In the genomic region with DNA sequence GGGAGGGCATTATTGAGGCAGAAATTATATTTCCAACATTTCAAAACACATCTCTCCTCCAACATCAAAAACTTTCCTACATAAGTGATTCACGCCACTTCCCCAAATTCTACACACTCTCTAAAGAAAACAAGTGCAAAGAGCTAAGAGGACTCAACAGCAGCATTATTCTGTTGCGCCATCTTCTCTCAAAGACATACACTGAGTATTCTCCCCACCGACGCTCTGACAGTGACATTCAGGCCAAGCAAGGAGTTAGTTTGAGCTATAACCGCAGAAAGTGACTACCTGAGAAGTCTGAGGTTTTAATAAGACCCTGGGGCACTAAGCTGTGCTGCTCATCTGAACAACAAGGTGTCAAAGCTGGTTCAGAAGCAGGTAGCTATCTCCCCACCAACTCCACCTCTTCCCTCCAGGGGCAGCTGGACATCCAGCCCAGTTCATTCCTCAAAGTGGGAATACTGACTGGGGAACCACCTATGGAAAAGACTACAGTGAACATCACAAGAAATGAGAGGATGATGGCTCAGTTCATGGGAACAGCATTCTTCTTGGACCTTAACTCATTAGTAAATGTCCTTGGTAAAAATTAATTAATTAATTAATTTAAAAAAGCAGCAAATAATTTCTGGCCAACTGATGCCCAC, we compare ENCODE assay signal across 1 cellular context.
A peak's percentile ranks its signal among the peaks of the same experiment; 100 is the strongest.
TF ChIP-seq lines count a peak whose summit lies in the region.

No MANE protein-coding gene starts in this region.

TF ChIP-seq in GM12878, 131 proteins besides CTCF, POLR2A, EP300 and RAD21 (continued from another document and continues in another):
- TF ChIP-seq, protein P1, sequence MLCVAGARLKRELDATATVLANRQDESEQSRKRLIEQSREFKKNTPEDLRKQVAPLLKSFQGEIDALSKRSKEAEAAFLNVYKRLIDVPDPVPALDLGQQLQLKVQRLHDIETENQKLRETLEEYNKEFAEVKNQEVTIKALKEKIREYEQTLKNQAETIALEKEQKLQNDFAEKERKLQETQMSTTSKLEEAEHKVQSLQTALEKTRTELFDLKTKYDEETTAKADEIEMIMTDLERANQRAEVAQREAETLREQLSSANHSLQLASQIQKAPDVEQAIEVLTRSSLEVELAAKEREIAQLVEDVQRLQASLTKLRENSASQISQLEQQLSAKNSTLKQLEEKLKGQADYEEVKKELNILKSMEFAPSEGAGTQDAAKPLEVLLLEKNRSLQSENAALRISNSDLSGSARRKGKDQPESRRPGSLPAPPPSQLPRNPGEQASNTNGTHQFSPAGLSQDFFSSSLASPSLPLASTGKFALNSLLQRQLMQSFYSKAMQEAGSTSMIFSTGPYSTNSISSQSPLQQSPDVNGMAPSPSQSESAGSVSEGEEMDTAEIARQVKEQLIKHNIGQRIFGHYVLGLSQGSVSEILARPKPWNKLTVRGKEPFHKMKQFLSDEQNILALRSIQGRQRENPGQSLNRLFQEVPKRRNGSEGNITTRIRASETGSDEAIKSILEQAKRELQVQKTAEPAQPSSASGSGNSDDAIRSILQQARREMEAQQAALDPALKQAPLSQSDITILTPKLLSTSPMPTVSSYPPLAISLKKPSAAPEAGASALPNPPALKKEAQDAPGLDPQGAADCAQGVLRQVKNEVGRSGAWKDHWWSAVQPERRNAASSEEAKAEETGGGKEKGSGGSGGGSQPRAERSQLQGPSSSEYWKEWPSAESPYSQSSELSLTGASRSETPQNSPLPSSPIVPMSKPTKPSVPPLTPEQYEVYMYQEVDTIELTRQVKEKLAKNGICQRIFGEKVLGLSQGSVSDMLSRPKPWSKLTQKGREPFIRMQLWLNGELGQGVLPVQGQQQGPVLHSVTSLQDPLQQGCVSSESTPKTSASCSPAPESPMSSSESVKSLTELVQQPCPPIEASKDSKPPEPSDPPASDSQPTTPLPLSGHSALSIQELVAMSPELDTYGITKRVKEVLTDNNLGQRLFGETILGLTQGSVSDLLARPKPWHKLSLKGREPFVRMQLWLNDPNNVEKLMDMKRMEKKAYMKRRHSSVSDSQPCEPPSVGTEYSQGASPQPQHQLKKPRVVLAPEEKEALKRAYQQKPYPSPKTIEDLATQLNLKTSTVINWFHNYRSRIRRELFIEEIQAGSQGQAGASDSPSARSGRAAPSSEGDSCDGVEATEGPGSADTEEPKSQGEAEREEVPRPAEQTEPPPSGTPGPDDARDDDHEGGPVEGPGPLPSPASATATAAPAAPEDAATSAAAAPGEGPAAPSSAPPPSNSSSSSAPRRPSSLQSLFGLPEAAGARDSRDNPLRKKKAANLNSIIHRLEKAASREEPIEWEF (IDR thresholded peaks at IDR 0.05; ENCODE audit: insufficient replicate concordance, low read depth, low read length), result no peak
- TF ChIP-seq PML (IDR thresholded peaks at IDR 0.05; ENCODE audit: low read length) (peak; percentile 5; the same call in 1 of the 2 replicates), WRNIP1 (IDR thresholded peaks at IDR 0.05; ENCODE audit: borderline replicate concordance, low read depth, low read length) (no peak), POU2F2 (IDR thresholded peaks at IDR 0.05; ENCODE audit: borderline replicate concordance, low read depth, low read length) (peak; percentile 30; the same call in 1 of the 3 replicates), RFX5 (IDR thresholded peaks at IDR 0.05; ENCODE audit: low read depth, low read length) (no peak), MLLT1 (IDR thresholded peaks at IDR 0.05) (no peak; the same call in 1 of the 2 replicates), JUND (IDR thresholded peaks at IDR 0.05; ENCODE audit: low read depth, low read length) (no peak), CBX5 (IDR thresholded peaks at IDR 0.05; ENCODE audit: low read depth) (no peak), BMI1 (IDR thresholded peaks at IDR 0.05; ENCODE audit: borderline replicate concordance) (no peak), EED (IDR thresholded peaks at IDR 0.05; ENCODE audit: low read depth) (peak; percentile 81; the same call in 1 of the 2 replicates), TARDBP (IDR thresholded peaks at IDR 0.05; ENCODE audit: borderline replicate concordance) (no peak), CHD2 (IDR thresholded peaks at IDR 0.05; ENCODE audit: borderline replicate concordance, low read depth, low read length) (no peak), REST (IDR thresholded peaks at IDR 0.05; ENCODE audit: low read depth, low read length) (no peak), BCL11A (IDR thresholded peaks at IDR 0.05; ENCODE audit: low read depth, low read length) (0 out of 2 replicates have a peak, but pooled peaks have one; percentile 9), ZNF384 (IDR thresholded peaks at IDR 0.05; ENCODE audit: borderline replicate concordance, low read depth, low read length) (no peak), SREBF2 (IDR thresholded peaks at IDR 0.05; ENCODE audit: low read length) (no peak), ZNF207 (IDR thresholded peaks at IDR 0.05; ENCODE audit: borderline replicate concordance) (no peak), MXI1 (IDR thresholded peaks at IDR 0.05; ENCODE audit: low read depth, low read length) (no peak), YY1 (IDR thresholded peaks at IDR 0.05; ENCODE audit: low read depth, low read length) (0 out of 2 replicates have a peak, but pooled peaks have one; percentile 69), CBX3 (IDR thresholded peaks at IDR 0.05; ENCODE audit: borderline replicate concordance, low read depth) (no peak), CHD1 (IDR thresholded peaks at IDR 0.05; ENCODE audit: low read depth, low read length) (no peak), YBX1 (IDR thresholded peaks at IDR 0.05) (no peak)
- TF ChIP-seq, protein P2, sequence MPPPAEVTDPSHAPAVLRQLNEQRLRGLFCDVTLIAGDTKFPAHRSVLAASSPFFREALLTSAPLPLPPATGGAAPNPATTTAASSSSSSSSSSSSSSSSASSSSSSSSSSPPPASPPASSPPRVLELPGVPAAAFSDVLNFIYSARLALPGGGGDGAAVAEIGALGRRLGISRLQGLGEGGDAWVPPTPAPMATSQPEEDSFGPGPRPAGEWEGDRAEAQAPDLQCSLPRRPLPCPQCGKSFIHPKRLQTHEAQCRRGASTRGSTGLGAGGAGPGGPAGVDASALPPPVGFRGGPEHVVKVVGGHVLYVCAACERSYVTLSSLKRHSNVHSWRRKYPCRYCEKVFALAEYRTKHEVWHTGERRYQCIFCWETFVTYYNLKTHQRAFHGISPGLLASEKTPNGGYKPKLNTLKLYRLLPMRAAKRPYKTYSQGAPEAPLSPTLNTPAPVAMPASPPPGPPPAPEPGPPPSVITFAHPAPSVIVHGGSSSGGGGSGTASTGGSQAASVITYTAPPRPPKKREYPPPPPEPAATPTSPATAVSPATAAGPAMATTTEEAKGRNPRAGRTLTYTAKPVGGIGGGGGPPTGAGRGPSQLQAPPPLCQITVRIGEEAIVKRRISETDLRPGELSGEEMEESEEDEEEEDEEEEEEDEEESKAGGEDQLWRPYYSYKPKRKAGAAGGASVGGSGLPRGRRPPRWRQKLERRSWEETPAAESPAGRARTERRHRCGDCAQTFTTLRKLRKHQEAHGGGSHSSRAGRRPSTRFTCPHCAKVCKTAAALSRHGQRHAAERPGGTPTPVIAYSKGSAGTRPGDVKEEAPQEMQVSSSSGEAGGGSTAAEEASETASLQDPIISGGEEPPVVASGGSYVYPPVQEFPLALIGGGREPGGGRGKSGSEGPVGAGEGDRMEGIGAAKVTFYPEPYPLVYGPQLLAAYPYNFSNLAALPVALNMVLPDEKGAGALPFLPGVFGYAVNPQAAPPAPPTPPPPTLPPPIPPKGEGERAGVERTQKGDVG (CRISPR knock-in tag; IDR thresholded peaks at IDR 0.05), result no peak
- TF ChIP-seq, protein P3, sequence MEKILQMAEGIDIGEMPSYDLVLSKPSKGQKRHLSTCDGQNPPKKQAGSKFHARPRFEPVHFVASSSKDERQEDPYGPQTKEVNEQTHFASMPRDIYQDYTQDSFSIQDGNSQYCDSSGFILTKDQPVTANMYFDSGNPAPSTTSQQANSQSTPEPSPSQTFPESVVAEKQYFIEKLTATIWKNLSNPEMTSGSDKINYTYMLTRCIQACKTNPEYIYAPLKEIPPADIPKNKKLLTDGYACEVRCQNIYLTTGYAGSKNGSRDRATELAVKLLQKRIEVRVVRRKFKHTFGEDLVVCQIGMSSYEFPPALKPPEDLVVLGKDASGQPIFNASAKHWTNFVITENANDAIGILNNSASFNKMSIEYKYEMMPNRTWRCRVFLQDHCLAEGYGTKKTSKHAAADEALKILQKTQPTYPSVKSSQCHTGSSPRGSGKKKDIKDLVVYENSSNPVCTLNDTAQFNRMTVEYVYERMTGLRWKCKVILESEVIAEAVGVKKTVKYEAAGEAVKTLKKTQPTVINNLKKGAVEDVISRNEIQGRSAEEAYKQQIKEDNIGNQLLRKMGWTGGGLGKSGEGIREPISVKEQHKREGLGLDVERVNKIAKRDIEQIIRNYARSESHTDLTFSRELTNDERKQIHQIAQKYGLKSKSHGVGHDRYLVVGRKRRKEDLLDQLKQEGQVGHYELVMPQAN (conservative IDR thresholded peaks at IDR 0.05), result no peak
- TF ChIP-seq, protein P4, sequence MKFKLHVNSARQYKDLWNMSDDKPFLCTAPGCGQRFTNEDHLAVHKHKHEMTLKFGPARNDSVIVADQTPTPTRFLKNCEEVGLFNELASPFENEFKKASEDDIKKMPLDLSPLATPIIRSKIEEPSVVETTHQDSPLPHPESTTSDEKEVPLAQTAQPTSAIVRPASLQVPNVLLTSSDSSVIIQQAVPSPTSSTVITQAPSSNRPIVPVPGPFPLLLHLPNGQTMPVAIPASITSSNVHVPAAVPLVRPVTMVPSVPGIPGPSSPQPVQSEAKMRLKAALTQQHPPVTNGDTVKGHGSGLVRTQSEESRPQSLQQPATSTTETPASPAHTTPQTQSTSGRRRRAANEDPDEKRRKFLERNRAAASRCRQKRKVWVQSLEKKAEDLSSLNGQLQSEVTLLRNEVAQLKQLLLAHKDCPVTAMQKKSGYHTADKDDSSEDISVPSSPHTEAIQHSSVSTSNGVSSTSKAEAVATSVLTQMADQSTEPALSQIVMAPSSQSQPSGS (IDR thresholded peaks at IDR 0.05; ENCODE audit: low read length), result no peak
- TF ChIP-seq, protein P5, sequence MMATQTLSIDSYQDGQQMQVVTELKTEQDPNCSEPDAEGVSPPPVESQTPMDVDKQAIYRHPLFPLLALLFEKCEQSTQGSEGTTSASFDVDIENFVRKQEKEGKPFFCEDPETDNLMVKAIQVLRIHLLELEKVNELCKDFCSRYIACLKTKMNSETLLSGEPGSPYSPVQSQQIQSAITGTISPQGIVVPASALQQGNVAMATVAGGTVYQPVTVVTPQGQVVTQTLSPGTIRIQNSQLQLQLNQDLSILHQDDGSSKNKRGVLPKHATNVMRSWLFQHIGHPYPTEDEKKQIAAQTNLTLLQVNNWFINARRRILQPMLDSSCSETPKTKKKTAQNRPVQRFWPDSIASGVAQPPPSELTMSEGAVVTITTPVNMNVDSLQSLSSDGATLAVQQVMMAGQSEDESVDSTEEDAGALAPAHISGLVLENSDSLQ (IDR thresholded peaks at IDR 0.05), result peak; percentile 72
- TF ChIP-seq, protein P6, sequence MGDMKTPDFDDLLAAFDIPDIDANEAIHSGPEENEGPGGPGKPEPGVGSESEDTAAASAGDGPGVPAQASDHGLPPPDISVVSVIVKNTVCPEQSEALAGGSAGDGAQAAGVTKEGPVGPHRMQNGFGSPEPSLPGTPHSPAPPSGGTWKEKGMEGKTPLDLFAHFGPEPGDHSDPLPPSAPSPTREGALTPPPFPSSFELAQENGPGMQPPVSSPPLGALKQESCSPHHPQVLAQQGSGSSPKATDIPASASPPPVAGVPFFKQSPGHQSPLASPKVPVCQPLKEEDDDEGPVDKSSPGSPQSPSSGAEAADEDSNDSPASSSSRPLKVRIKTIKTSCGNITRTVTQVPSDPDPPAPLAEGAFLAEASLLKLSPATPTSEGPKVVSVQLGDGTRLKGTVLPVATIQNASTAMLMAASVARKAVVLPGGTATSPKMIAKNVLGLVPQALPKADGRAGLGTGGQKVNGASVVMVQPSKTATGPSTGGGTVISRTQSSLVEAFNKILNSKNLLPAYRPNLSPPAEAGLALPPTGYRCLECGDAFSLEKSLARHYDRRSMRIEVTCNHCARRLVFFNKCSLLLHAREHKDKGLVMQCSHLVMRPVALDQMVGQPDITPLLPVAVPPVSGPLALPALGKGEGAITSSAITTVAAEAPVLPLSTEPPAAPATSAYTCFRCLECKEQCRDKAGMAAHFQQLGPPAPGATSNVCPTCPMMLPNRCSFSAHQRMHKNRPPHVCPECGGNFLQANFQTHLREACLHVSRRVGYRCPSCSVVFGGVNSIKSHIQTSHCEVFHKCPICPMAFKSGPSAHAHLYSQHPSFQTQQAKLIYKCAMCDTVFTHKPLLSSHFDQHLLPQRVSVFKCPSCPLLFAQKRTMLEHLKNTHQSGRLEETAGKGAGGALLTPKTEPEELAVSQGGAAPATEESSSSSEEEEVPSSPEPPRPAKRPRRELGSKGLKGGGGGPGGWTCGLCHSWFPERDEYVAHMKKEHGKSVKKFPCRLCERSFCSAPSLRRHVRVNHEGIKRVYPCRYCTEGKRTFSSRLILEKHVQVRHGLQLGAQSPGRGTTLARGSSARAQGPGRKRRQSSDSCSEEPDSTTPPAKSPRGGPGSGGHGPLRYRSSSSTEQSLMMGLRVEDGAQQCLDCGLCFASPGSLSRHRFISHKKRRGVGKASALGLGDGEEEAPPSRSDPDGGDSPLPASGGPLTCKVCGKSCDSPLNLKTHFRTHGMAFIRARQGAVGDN (IDR thresholded peaks at IDR 0.05), result no peak
